30 cellular contexts compared by ENCODE assay signal in the genomic region with DNA sequence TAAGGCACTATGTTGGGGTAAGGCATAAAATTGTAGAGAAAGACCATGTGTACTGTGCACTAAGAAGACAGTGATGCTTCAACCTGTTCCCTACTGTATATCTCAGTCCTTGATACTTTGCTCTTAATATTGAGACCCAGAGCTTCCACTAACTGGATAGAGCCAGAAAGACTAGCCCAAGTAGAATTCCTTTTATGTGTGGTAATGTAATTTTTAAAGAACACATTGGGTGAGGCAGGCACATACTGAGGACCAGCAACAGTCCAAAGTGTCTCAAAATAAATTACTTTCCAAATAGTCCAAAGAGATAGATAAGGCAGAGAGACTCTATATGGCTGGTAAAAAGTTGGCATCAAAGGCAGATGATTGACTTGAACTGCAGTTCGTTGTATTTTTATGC. TPM values are rescaled to one million over a fixed set of nuclear protein-coding genes. Genes with fewer than 3 reads are reported as not detected.
"Had no signal": no experiment of that assay in that cellular context is flagged by ENCODE, and none has a peak within 500 bp of the region (broad histone marks: within the 10 kb centered on the region; RNA-seq: fewer than 3 reads in every experiment).

No MANE protein-coding gene starts in this region.

- H3K9me3 Mint-ChIP-seq: nephron, neural progenitor cell had no signal

- H3K4me3 Mint-ChIP-seq: effector memory CD8-positive, alpha-beta T cell; mesothelial cell of epicardium; naive thymus-derived CD4-positive, alpha-beta T cell; nephron; neural progenitor cell; stimulated activated memory B cell treated with anti-CD40 and anti-IgM and Interleukin-4, amounts not matched to agents 10 μg/mL and 1 μg/mL and 100 μg/mL, for 72 hours had no signal

- H3K27me3 ChIP-seq: colonic mucosa, esophagus squamous epithelium, neural progenitor cell, ovary, spleen, transverse colon, upper lobe of right lung, uterus had no signal

- H3K4me2 ChIP-seq: neural progenitor cell had no signal

- H2AFZ ChIP-seq: neural progenitor cell had no signal

- H3K4me1 ChIP-seq: colonic mucosa, esophagus squamous epithelium, neural progenitor cell, psoas muscle, spleen, transverse colon, upper lobe of right lung, uterus had no signal

- H3K9ac ChIP-seq: neural progenitor cell had no signal

- H3K36me3 Mint-ChIP-seq: mesothelial cell of epicardium; naive thymus-derived CD4-positive, alpha-beta T cell; neural progenitor cell; stimulated activated memory B cell treated with anti-CD40 and anti-IgM and Interleukin-4, amounts not matched to agents 10 μg/mL and 1 μg/mL and 100 μg/mL, for 72 hours had no signal

- H3K4me3 ChIP-seq: colonic mucosa, esophagus squamous epithelium, mucosa of descending colon, neural progenitor cell, ovary, psoas muscle, skin epidermis, spleen, transverse colon, upper lobe of right lung, uterus had no signal

- ATAC-seq: effector memory CD8-positive, alpha-beta T cell; mucosa of descending colon; naive thymus-derived CD4-positive, alpha-beta T cell; psoas muscle; right cardiac atrium; stimulated activated memory B cell treated with anti-CD40 and anti-IgM and Interleukin-4, amounts not matched to agents 10 μg/mL and 1 μg/mL and 100 μg/mL, for 72 hours; stimulated activated naive CD8-positive, alpha-beta T cell treated with anti-CD3 and anti-CD28 coated beads, Interleukin-15, Interleukin-2, amounts not matched to agents 100 U/mL and 50 U/mL, for 24 hours; upper lobe of right lung had no signal

- H3K4me1 Mint-ChIP-seq: mesothelial cell of epicardium; naive thymus-derived CD4-positive, alpha-beta T cell; nephron; neural progenitor cell; stimulated activated memory B cell treated with anti-CD40 and anti-IgM and Interleukin-4, amounts not matched to agents 10 μg/mL and 1 μg/mL and 100 μg/mL, for 72 hours had no signal

- H3K27ac ChIP-seq: colonic mucosa, esophagus squamous epithelium, neural progenitor cell, ovary, psoas muscle, skin epidermis, spleen, transverse colon, upper lobe of right lung, uterus had no signal

- H3K36me3 ChIP-seq: colonic mucosa, esophagus squamous epithelium, neural progenitor cell, ovary, spleen, transverse colon, upper lobe of right lung, uterus had no signal

- H3K27ac Mint-ChIP-seq: effector memory CD8-positive, alpha-beta T cell; mesothelial cell of epicardium; naive thymus-derived CD4-positive, alpha-beta T cell; nephron; neural progenitor cell; stimulated activated memory B cell treated with anti-CD40 and anti-IgM and Interleukin-4, amounts not matched to agents 10 μg/mL and 1 μg/mL and 100 μg/mL, for 72 hours had no signal

- H3K9me3 ChIP-seq: colonic mucosa, esophagus squamous epithelium, mucosa of descending colon, ovary, psoas muscle, spleen, transverse colon, upper lobe of right lung, uterus had no signal

- DNase-seq: colonic mucosa; dermis blood vessel endothelial cell; effector memory CD8-positive, alpha-beta T cell; erythroblast; esophagus squamous epithelium; foreskin melanocyte; head of caudate nucleus; mesenchymal stem cell; mucosa of descending colon; naive thymus-derived CD4-positive, alpha-beta T cell; ovary; posterior cingulate gyrus; psoas muscle; right cardiac atrium; spleen; stimulated activated CD4-positive, alpha-beta T cell treated with anti-CD3 and anti-CD28 coated beads, Interleukin-4, amount 100 ng/mL, for 4 hours; stimulated activated naive CD8-positive, alpha-beta T cell treated with anti-CD3 and anti-CD28 coated beads, Interleukin-15, Interleukin-2, amounts not matched to agents 100 U/mL and 50 U/mL, for 24 hours; transverse colon; upper lobe of right lung; uterus had no signal

RNA-seq across cellular contexts. Expression of gene MROH9, which starts 31.4 kb away (rescaled TPM):
- total RNA-seq: cerebellum; colonic mucosa; dermis blood vessel endothelial cell; esophagus squamous epithelium; glomerular endothelial cell; lower leg skin; lung microvascular endothelial cell; mesothelial cell of epicardium; mucosa of descending colon; naive thymus-derived CD4-positive, alpha-beta T cell; psoas muscle; renal cortical epithelial cell; spleen; transverse colon; upper lobe of right lung had no signal
- polyA plus RNA-seq: naive thymus-derived CD4-positive, alpha-beta T cell; ovary; psoas muscle; right cardiac atrium; spleen had no signal
